Comparison of ENCODE assay signal across 19 cellular contexts in genomic region chr12:4251228-4251891, GRCh38. TPM values are rescaled to one million over a fixed set of nuclear protein-coding genes. Genes with fewer than 3 reads are reported as not detected.
DNase-seq lines count a peak whose midpoint lies in the region; ATAC-seq and TF ChIP-seq lines count a peak whose summit lies in the region.
"Had no signal": no experiment of that assay in that cellular context is flagged by ENCODE, and none has a peak within 500 bp of the region (broad histone marks: within the 10 kb centered on the region; RNA-seq: fewer than 3 reads in every experiment).

No MANE protein-coding gene starts in this region.

- ATAC-seq in central memory CD8-positive, alpha-beta T cell (replicated peaks; ENCODE audit: extremely low read depth, poor library complexity, severe bottlenecking) = peak; percentile 93
- ATAC-seq in stimulated activated memory B cell treated with anti-CD40 and anti-IgM and Interleukin-4, amounts not matched to agents 10 μg/mL and 1 μg/mL and 100 μg/mL, for 72 hours = no peak
- no peak for ATAC-seq in GM18519 (IDR thresholded peaks at IDR 0.05; ENCODE audit: low FRiP score, unreplicated experiment)
- no peak for ATAC-seq in upper lobe of left lung (ENCODE audit: low FRiP score in 2 of 2)
- no peak for ATAC-seq in HG03432 (IDR thresholded peaks at IDR 0.05; ENCODE audit: unreplicated experiment)
- ATAC-seq: lower lobe of right lung had no signal

- no peak overlapping the region for H3K27ac ChIP-seq in upper lobe of left lung
- H3K27ac ChIP-seq: esophagus squamous epithelium, KMS-11, lower lobe of right lung, SK-N-MC, vagina had no signal

- H3K27me3 ChIP-seq in upper lobe of left lung = no peaks in the 10 kb centered on the region
- H3K27me3 ChIP-seq: vagina had no signal

- no peaks in the 10 kb centered on the region for H3K4me1 ChIP-seq in upper lobe of left lung
- H3K4me1 ChIP-seq: esophagus squamous epithelium, lower lobe of right lung, vagina had no signal

- H3K36me3 Mint-ChIP-seq in central memory CD8-positive, alpha-beta T cell (ENCODE audit: insufficient read depth) = peaks cover 1% of the 10 kb centered on the region
- no peaks in the 10 kb centered on the region for H3K36me3 Mint-ChIP-seq in stimulated activated memory B cell treated with anti-CD40 and anti-IgM and Interleukin-4, amounts not matched to agents 10 μg/mL and 1 μg/mL and 100 μg/mL, for 72 hours
- H3K36me3 Mint-ChIP-seq: brain had no signal

- peak; percentile 41 for DNase-seq in activated CD8-positive, alpha-beta memory T cell treated with anti-CD3 and anti-CD28 coated beads, Interleukin-2, amount 50 U/mL, for 4 hours
- DNase-seq in activated CD8-positive, alpha-beta memory T cell treated with anti-CD3 and anti-CD28 coated beads for 24 hours = no peak
- DNase-seq in activated CD4-positive, alpha-beta T cell treated with anti-CD3 and anti-CD28 coated beads, Interleukin-2, amount 50 U/mL, for 48 hours = peak; percentile 20 to 34
- no peak for DNase-seq in central memory CD8-positive, alpha-beta T cell (ENCODE audit: low spot score in 2 of 2)
- DNase-seq in upper lobe of left lung = no peak
- DNase-seq: EL, esophagus squamous epithelium, lower lobe of right lung, NCI-H1092 treated with DMSO at 0.1 percent for 48 hours, NCI-H2171 treated with DMSO at 0.1 percent for 48 hours, NCI-H82 had no signal

- no peak overlapping the region for H3K4me3 ChIP-seq in upper lobe of left lung
- H3K4me3 ChIP-seq: esophagus squamous epithelium, lower lobe of right lung, SK-N-MC, vagina had no signal

- H3K9me3 ChIP-seq in upper lobe of left lung = no peaks in the 10 kb centered on the region
- H3K9me3 ChIP-seq: esophagus squamous epithelium, lower lobe of right lung, vagina had no signal

- no peak for TF ChIP-seq EP300 in upper lobe of left lung (IDR thresholded peaks at IDR 0.05)

- H3K9me3 Mint-ChIP-seq in central memory CD8-positive, alpha-beta T cell = no peaks in the 10 kb centered on the region
- no peaks in the 10 kb centered on the region for H3K9me3 Mint-ChIP-seq in stimulated activated memory B cell treated with anti-CD40 and anti-IgM and Interleukin-4, amounts not matched to agents 10 μg/mL and 1 μg/mL and 100 μg/mL, for 72 hours
- H3K9me3 Mint-ChIP-seq: brain had no signal

- peaks cover 10% of the 10 kb centered on the region for H3K27me3 Mint-ChIP-seq in central memory CD8-positive, alpha-beta T cell
- H3K27me3 Mint-ChIP-seq in stimulated activated memory B cell treated with anti-CD40 and anti-IgM and Interleukin-4, amounts not matched to agents 10 μg/mL and 1 μg/mL and 100 μg/mL, for 72 hours = peaks cover 19% of the 10 kb centered on the region

- peak overlapping the region; percentile 9 for H3K27ac Mint-ChIP-seq in central memory CD8-positive, alpha-beta T cell (ENCODE audit: low read depth)
- peak overlapping the region; percentile 22 for H3K27ac Mint-ChIP-seq in stimulated activated memory B cell treated with anti-CD40 and anti-IgM and Interleukin-4, amounts not matched to agents 10 μg/mL and 1 μg/mL and 100 μg/mL, for 72 hours
- H3K27ac Mint-ChIP-seq: brain, progenitor cell of endocrine pancreas had no signal

- peaks cover 9% of the 10 kb centered on the region for H3K4me1 Mint-ChIP-seq in central memory CD8-positive, alpha-beta T cell
- peaks cover 15% of the 10 kb centered on the region for H3K4me1 Mint-ChIP-seq in stimulated activated memory B cell treated with anti-CD40 and anti-IgM and Interleukin-4, amounts not matched to agents 10 μg/mL and 1 μg/mL and 100 μg/mL, for 72 hours

- WGBS in upper lobe of left lung, 2 donors = 70 to 80% methylated on average over 6 of the region's 6 CpGs

- H3K4me3 Mint-ChIP-seq in central memory CD8-positive, alpha-beta T cell = peak overlapping the region; percentile 9
- no peak overlapping the region for H3K4me3 Mint-ChIP-seq in stimulated activated memory B cell treated with anti-CD40 and anti-IgM and Interleukin-4, amounts not matched to agents 10 μg/mL and 1 μg/mL and 100 μg/mL, for 72 hours
- H3K4me3 Mint-ChIP-seq: brain had no signal

- TF ChIP-seq POLR2A in upper lobe of left lung (IDR thresholded peaks at IDR 0.05) = no peak

- no peaks in the 10 kb centered on the region for H3K36me3 ChIP-seq in upper lobe of left lung
- H3K36me3 ChIP-seq: esophagus squamous epithelium, lower lobe of right lung, vagina had no signal

- TF ChIP-seq CTCF in upper lobe of left lung (IDR thresholded peaks at IDR 0.05) = no peak

RNA-seq across cellular contexts. Expression of gene CCND2, which starts 22.2 kb away (rescaled TPM):
- total RNA-seq in upper lobe of left lung = 100 to 1,000 TPM in 1 of 6 donors, 10 to 100 TPM in 5; 47.1 to 101 (median 64.6) TPM

Comparison
In these comparisons a context has a peak if more than half of its experiments do, and no peak if none do; other contexts are left out.
1. DNase-seq: peak in activated CD8-positive, alpha-beta memory T cell treated with anti-CD3 and anti-CD28 coated beads, Interleukin-2, amount 50 U/mL, for 4 hours (single experiment) and activated CD4-positive, alpha-beta T cell treated with anti-CD3 and anti-CD28 coated beads, Interleukin-2, amount 50 U/mL, for 48 hours (2 of 2); none in activated CD8-positive, alpha-beta memory T cell treated with anti-CD3 and anti-CD28 coated beads for 24 hours (single experiment), central memory CD8-positive, alpha-beta T cell (0 of 2) and upper lobe of left lung (0 of 2).